Comparison of ENCODE assay signal across 13 cellular contexts in the genomic region with DNA sequence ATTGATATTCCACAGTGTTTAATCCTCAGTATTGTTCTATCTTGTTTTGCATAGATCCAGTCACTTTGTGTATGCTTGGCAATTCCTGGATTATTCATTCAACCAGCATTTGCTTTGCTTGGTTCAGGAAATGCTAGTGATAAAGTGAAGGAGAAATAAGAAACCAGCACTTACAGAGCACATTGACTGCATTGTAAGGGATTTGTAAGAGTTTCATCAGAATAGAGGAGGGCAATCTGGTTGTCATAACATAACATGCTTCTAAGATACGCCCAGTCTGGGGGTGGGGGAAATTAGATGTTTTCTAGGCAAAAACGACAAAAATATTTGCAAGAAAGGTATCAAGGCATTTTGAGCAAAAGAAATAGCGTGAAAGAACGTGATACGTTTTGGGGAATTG. TPM values are rescaled to one million over a fixed set of nuclear protein-coding genes. Genes with fewer than 3 reads are reported as not detected.
DNase-seq lines count a peak whose midpoint lies in the region; ATAC-seq and TF ChIP-seq lines count a peak whose summit lies in the region.
"Had no signal": no experiment of that assay in that cellular context is flagged by ENCODE, and none has a peak within 500 bp of the region (broad histone marks: within the 10 kb centered on the region; RNA-seq: fewer than 3 reads in every experiment).

No MANE protein-coding gene starts in this region.

- ATAC-seq in GM21717 (IDR thresholded peaks at IDR 0.05; ENCODE audit: unreplicated experiment) (no peak), upper lobe of right lung (no peak)

- H3K27ac ChIP-seq in AG04450 (ENCODE audit: low read depth, low read length) = no peak overlapping the region
- no peak overlapping the region for H3K27ac ChIP-seq in upper lobe of right lung

- 86 to 92% methylated on average over 5 of the region's 5 CpGs for WGBS in lower leg skin, 2 donors

- DNase-seq in AG04450 (ENCODE audit: low read depth, low spot score) (peak; percentile 15), EH (ENCODE audit: low read depth) (peak; percentile 28), amniotic epithelial cell (ENCODE audit: low read depth) (peak; percentile 69), iris pigment epithelial cell (ENCODE audit: low read depth) (peak; percentile 73), lower leg skin (ENCODE audit: low spot score in 2 of 2) (no peak), upper lobe of right lung (no peak), GF-D8 (lab: John Stamatoyannopoulos, UW) (no peak)
- DNase-seq: activated CD8-positive, alpha-beta memory T cell treated with anti-CD3 and anti-CD28 coated beads, Interleukin-2, amount 50 U/mL, for 48 hours; Kasumi-1; NCI-H2081; NK-92 treated with Interleukin-12 subunit alpha and Interleukin-12 subunit beta, amount 100 ng/mL, for 24 hours; stimulated activated CD4-positive, alpha-beta T cell treated with anti-CD3 and anti-CD28 coated beads, Interleukin-4, amount 100 ng/mL, for 4 hours had no signal

- H3K36me3 ChIP-seq in upper lobe of right lung = peaks cover 18% of the 10 kb centered on the region

- H3K4me1 ChIP-seq in upper lobe of right lung = no peaks in the 10 kb centered on the region

- intact Hi-C loops in lower leg skin (cut with DNase I; ENCODE audit: low total_unique reads) = no loop called here
- intact Hi-C loops in upper lobe of right lung (cut with DNase I) = no loop called here

- H3K27me3 ChIP-seq in AG04450 (ENCODE audit: control insufficient read depth, insufficient read depth, low read length) (no peaks in the 10 kb centered on the region), upper lobe of right lung (no peaks in the 10 kb centered on the region)

- no peak for TF ChIP-seq POLR2A in lower leg skin (IDR thresholded peaks at IDR 0.05)

- no peak overlapping the region for H3K4me3 ChIP-seq in AG04450 (ENCODE audit: low read depth, low read length)
- H3K4me3 ChIP-seq in lower leg skin (ENCODE audit: low read depth, poor library complexity, severe bottlenecking) = no peak overlapping the region
- H3K4me3 ChIP-seq in upper lobe of right lung = no peak overlapping the region

- H3K9me3 ChIP-seq in AG04450 (ENCODE audit: control insufficient read depth, insufficient read depth, low read length) (no peaks in the 10 kb centered on the region), upper lobe of right lung (no peaks in the 10 kb centered on the region)

- TF ChIP-seq CTCF in AG04450 (IDR thresholded peaks at IDR 0.05; ENCODE audit: low read depth, low read length) = no peak
- TF ChIP-seq CTCF in lower leg skin (IDR thresholded peaks at IDR 0.05) = no peak
- TF ChIP-seq CTCF in upper lobe of right lung (IDR thresholded peaks at IDR 0.05) = no peak

- CTCF ChIA-PET in AG04450 (lab: Charles Lee) = interaction anchor here (0.5 to 0.9 kb wide), 2 partner anchors 189 to 244 kb away, joined by 3 to 5 read pairs; no protein-coding TSS in a partner anchor

- POLR2A ChIA-PET in AG04450 (lab: Yijun Ruan, JAX) = no interaction called here

RNA-seq across cellular contexts. Expression of a gene that starts 40.4 kb away (rescaled TPM):
- 62.7 and 76.2 TPM in 2 replicates for polyA plus RNA-seq in AG04450 (2011; rRNA removed)
- 136 and 139 TPM in 2 replicates for polyA minus RNA-seq in AG04450 (2011; rRNA and poly(A)+ RNA removed)
- total RNA-seq in lower leg skin (10 to 100 TPM; 25.9 to 55.6 (median 30.1) TPM), upper lobe of right lung (46.5 TPM)

Comparison
In these comparisons a context has a peak if more than half of its experiments do, and no peak if none do; other contexts are left out.
1. DNase-seq: peak in AG04450 (single experiment), EH (single experiment), amniotic epithelial cell (single experiment) and iris pigment epithelial cell (single experiment); none in lower leg skin (0 of 2), upper lobe of right lung (single experiment) and GF-D8 (single experiment).